ENCODE assay signal across 1 cellular context in the genomic region with DNA sequence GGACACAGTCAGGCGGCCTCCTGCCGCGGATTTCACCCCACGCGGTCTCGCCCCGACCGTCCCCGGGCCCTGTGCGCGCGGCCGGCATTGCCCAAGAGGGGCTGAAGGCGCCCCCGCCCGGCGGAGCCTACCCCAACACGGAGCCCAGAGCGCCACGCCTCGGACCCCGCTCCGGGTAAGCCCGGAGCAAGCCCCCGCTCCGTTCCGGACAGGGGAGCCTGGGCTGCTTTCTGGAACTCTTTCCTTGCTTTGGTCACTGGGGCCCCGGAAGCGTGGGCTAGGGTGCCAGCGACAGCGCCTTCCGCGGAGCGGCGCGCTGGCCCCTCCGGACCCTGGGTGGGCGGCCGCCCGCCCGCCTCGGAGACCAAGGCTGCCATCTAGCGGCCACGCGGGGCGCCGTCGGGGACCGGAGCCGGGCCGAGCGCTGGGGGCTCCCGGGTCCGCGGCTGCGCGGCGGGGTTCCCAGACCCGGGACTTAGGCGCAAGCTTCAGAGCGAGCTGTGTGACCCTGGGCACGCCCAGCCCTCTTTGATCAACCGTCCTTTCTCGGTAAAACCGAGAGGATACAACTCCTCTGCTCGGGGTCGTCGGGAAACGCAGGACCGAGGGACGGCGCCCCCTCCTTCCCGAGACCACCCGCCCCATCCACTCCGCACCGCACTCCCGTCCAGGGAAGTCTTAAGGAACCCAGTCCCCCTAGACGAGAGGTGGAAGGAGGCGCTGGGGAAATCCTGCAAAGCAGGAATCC.
A peak's percentile ranks its signal among the peaks of the same experiment; 100 is the strongest.
TF ChIP-seq lines count a peak whose summit lies in the region.

No MANE protein-coding gene starts in this region.

TF ChIP-seq in HEK293, 187 proteins besides CTCF, POLR2A, EP300 and RAD21 (continued from another document):
- TF ChIP-seq ZBTB20 (tag by site-specific recombination; IDR thresholded peaks at IDR 0.05) (peak; percentile 84; the same call in 1 of the 2 replicates), ZNF2 (tag by site-specific recombination; IDR thresholded peaks at IDR 0.05) (no peak)
